In the genomic region with DNA sequence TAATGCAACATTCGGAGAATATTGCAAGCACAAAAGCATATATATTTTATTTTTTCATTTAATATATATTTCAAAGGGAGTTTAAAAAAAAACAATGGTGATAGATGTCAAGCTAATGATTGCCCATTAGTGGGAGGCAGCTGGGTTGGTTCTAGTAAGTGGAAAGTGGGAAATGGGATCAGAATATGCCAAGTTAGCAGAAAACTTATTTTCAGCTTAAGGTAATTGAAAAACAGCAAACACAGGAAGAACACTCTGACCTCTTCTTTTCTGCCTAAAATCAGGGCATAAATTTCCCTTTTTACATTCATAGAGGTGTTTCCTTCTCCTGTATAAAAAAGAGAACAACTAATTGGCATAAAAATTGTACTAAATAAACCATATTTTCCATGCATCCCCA, we compare ENCODE assay signal across 8 cellular contexts.
"Had no signal": no experiment of that assay in that cellular context is flagged by ENCODE, and none has a peak within 500 bp of the region (broad histone marks: within the 10 kb centered on the region; RNA-seq: fewer than 3 reads in every experiment).

No MANE protein-coding gene starts in this region.

- DNase-seq: GDM1, GF-D8 had no signal

- ATAC-seq: GM12878 had no signal

- FAIRE-seq: G401.6, GM12878, GM12891, GM12892, GM18507, GM19239 had no signal

- H3K4me3 ChIP-seq: GM12878 had no signal
